Comparison of ENCODE assay signal across 8 cellular contexts in the genomic region with DNA sequence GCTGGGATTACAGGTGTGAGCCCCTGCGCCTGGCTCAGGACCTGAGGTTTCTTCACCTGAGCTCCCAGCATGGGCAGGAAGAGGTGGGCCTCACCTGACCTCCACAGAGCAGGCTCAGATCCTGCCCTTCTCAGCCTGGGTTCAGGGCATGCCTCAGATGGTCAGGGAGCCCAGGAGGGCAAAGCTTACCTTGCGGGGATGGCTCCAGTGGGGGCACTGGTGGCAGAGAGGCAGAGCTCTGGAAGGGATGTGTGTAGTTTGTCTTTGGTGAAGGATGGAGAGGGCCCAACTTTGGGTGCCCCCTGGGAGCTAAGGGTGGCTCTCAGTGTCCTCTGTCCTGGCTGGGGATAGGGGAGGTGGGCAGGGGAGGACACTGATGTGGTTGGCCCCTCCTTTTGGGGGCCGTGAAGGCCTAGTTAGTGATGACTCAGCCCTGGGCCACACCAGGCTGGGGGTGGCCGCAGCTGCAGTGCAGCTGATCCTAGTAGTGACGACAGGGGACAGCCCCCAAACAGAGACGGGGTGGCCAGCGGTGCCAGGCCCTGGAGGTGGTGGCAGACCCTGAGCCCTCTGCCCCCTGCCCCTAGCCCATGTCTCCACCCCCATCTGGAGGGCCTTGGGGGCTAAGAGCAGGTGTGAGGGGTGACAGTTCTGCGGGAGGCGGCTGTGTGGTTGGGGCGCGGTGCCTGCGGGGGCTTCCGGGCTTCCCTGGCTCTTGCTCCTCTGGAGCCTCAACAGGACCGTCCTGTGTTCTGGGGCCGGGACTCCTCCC. TPM values are rescaled to one million over a fixed set of nuclear protein-coding genes. Genes with fewer than 3 reads are reported as not detected.
A peak's percentile ranks its signal among the peaks of the same experiment; 100 is the strongest.
DNase-seq lines count a peak whose midpoint lies in the region; ATAC-seq, FAIRE-seq and TF ChIP-seq lines count a peak whose summit lies in the region.
"Had no signal": no experiment of that assay in that cellular context is flagged by ENCODE, and none has a peak within 500 bp of the region (broad histone marks: within the 10 kb centered on the region; RNA-seq: fewer than 3 reads in every experiment).

No MANE protein-coding gene starts in this region.

- H3K27ac Mint-ChIP-seq in activated naive CD4-positive, alpha-beta T cell treated with anti-CD3 and anti-CD28 coated beads, Interleukin-2, amount 50 U/mL, for 72 hours, result peak overlapping the region; percentile 80 to 85
- H3K27ac Mint-ChIP-seq: activated CD4-positive, alpha-beta memory T cell treated with anti-CD3 and anti-CD28 coated beads for 36 hours had no signal

- peak in 1 of 2 donors; percentile 26 for ATAC-seq in activated naive CD4-positive, alpha-beta T cell treated with anti-CD3 and anti-CD28 coated beads, Interleukin-2, amount 50 U/mL, for 72 hours

- peak overlapping the region; percentile 82 for H3K27ac ChIP-seq in mesenchymal stem cell (ENCODE audit: low read length, poor library complexity, severe bottlenecking)
- peak overlapping the region; percentile 71 for H3K27ac ChIP-seq in urinary bladder (ENCODE audit: low read depth)

- peaks cover 0 to 60% of the 10 kb centered on the region in 2 experiments for H3K36me3 ChIP-seq in mesenchymal stem cell (ENCODE audit: control insufficient read depth in 1 of 2, insufficient read depth in 2 of 2, low read depth in 1 of 2, low read length in 2 of 2)
- no peaks in the 10 kb centered on the region for H3K36me3 ChIP-seq in urinary bladder (ENCODE audit: insufficient read depth)

- H3K9me3 ChIP-seq in mesenchymal stem cell (ENCODE audit: control insufficient read depth, low read length), result no peaks in the 10 kb centered on the region

- no peak overlapping the region for H2AFZ ChIP-seq in mesenchymal stem cell (ENCODE audit: low read depth, low read length)

- H2AK5ac ChIP-seq in mesenchymal stem cell (ENCODE audit: low read length, severe bottlenecking), result peak overlapping the region; percentile 66

- H3K23ac ChIP-seq in mesenchymal stem cell (ENCODE audit: low read length in 2 of 2), result peak overlapping the region; percentile 37 to 46

- peak overlapping the region; percentile 61 for H3K4me2 ChIP-seq in mesenchymal stem cell (ENCODE audit: low read length, poor library complexity, severe bottlenecking)

- no peaks in the 10 kb centered on the region for H3K9me3 Mint-ChIP-seq in activated naive CD4-positive, alpha-beta T cell treated with anti-CD3 and anti-CD28 coated beads, Interleukin-2, amount 50 U/mL, for 72 hours
- H3K9me3 Mint-ChIP-seq: activated CD4-positive, alpha-beta memory T cell treated with anti-CD3 and anti-CD28 coated beads for 36 hours had no signal

- H3K9ac ChIP-seq in mesenchymal stem cell (ENCODE audit: low read length), result peak overlapping the region; percentile 70

- no peak for TF ChIP-seq POLR2A in GM12891 (IDR thresholded peaks at IDR 0.05; ENCODE audit: low read depth, low read length)

- H4K91ac ChIP-seq in mesenchymal stem cell (ENCODE audit: low read length), result peak overlapping the region; percentile 78

- no peaks in the 10 kb centered on the region for H3K36me3 Mint-ChIP-seq in activated naive CD4-positive, alpha-beta T cell treated with anti-CD3 and anti-CD28 coated beads, Interleukin-2, amount 50 U/mL, for 72 hours
- H3K36me3 Mint-ChIP-seq: activated CD4-positive, alpha-beta memory T cell treated with anti-CD3 and anti-CD28 coated beads for 36 hours had no signal

- FAIRE-seq in GM12891 (lab: Jason Lieb, UNC), result no peak

- DNase-seq in activated naive CD4-positive, alpha-beta T cell treated with anti-CD3 and anti-CD28 coated beads, Interleukin-2, amount 50 U/mL, for 72 hours (ENCODE audit: low spot score in 2 of 2), result no peak
- DNase-seq in activated naive CD4-positive, alpha-beta T cell treated with Interleukin-2 at 50 U/mL for 16 hours, result no peak
- DNase-seq in mesenchymal stem cell (peak; percentile 66), NCI-H526 treated with DMSO at 0.1 percent for 48 hours (lab: John Stamatoyannopoulos, UW) (no peak), GM12891 (ENCODE audit: insufficient read length, low spot score) (no peak)
- DNase-seq: ACHN; activated CD4-positive, alpha-beta memory T cell treated with anti-CD3 and anti-CD28 coated beads for 36 hours had no signal

- WGBS in mesenchymal stem cell, result 70% methylated on average over 13 of the region's 15 CpGs
- 66% methylated on average over 15 of the region's 15 CpGs for WGBS in urinary bladder

- peak overlapping the region; percentile 60 to 94 for H3K18ac ChIP-seq in mesenchymal stem cell (ENCODE audit: low read depth in 1 of 2, low read length in 2 of 2)

- H3K4ac ChIP-seq in mesenchymal stem cell (ENCODE audit: low read depth in 1 of 2, low read length in 2 of 2), result peak overlapping the region; percentile 92

- H3K79me1 ChIP-seq in mesenchymal stem cell (replicated peaks; ENCODE audit: low read length, poor library complexity, severe bottlenecking), result peaks cover 11% of the 10 kb centered on the region

- H3K27me3 ChIP-seq in mesenchymal stem cell (ENCODE audit: control insufficient read depth in 1 of 2, insufficient read depth in 1 of 2, low read length in 2 of 2), result peaks cover 0 to 7% of the 10 kb centered on the region in 2 experiments

- peak overlapping the region; percentile 29 to 93 for H2BK12ac ChIP-seq in mesenchymal stem cell (ENCODE audit: low read length in 2 of 2)

- peak overlapping the region; percentile 69 for H4K8ac ChIP-seq in mesenchymal stem cell (ENCODE audit: low read length)

- no peak overlapping the region for H3K14ac ChIP-seq in mesenchymal stem cell (ENCODE audit: low read length in 2 of 2)

- no peak overlapping the region for H3K4me3 ChIP-seq in mesenchymal stem cell (ENCODE audit: insufficient read depth in 1 of 2, low read depth in 1 of 2, low read length in 2 of 2)
- H3K4me3 ChIP-seq in urinary bladder (ENCODE audit: low read depth, low read length), result peak overlapping the region; percentile 6

- peak overlapping the region; percentile 92 for H2BK15ac ChIP-seq in mesenchymal stem cell (ENCODE audit: low read depth, poor library complexity, severe bottlenecking)

- peak overlapping the region; percentile 93 for H2BK120ac ChIP-seq in mesenchymal stem cell (ENCODE audit: low read depth, low read length)

- H3K4me1 ChIP-seq in mesenchymal stem cell (ENCODE audit: control insufficient read depth, insufficient read depth, low read depth, low read length) (peaks cover 86% of the 10 kb centered on the region), urinary bladder (ENCODE audit: insufficient read depth) (peaks cover 3% of the 10 kb centered on the region)

- H2BK5ac ChIP-seq in mesenchymal stem cell (ENCODE audit: low read depth, low read length, poor library complexity, severe bottlenecking), result no peak overlapping the region

TF ChIP-seq in GM12891, 5 proteins besides CTCF, POLR2A, EP300 and RAD21:
- TF ChIP-seq PAX5 (IDR thresholded peaks at IDR 0.05; ENCODE audit: insufficient read depth, low read length, severe bottlenecking) (no peak), POU2F2 (IDR thresholded peaks at IDR 0.05; ENCODE audit: low read depth, low read length) (no peak), POLR2AphosphoS5 (IDR thresholded peaks at IDR 0.05; ENCODE audit: low read depth, low read length) (no peak), TAF1 (IDR thresholded peaks at IDR 0.05; ENCODE audit: low read depth, low read length) (no peak), SPI1 (IDR thresholded peaks at IDR 0.05; ENCODE audit: low read depth, low read length) (no peak)
TF ChIP-seq in GM12891: peak in this region for 0.

RNA-seq across cellular contexts. Expression of gene NHERF2, which starts 5.8 kb away (rescaled TPM):
- 1 to 10 TPM in 1 of 2 donors, under 1 TPM in 1; 0.82 to 3.7 TPM for total RNA-seq in activated naive CD4-positive, alpha-beta T cell treated with anti-CD3 and anti-CD28 coated beads, Interleukin-2, amount 50 U/mL, for 72 hours
- polyA plus RNA-seq in mesenchymal stem cell (2013, experiment 1 of 2), result 64.6 TPM
- 62.5 TPM for polyA plus RNA-seq in mesenchymal stem cell (2013, experiment 2 of 2)
- total RNA-seq in urinary bladder, result 25.9 TPM
- 111 TPM for polyA plus RNA-seq in urinary bladder
- polyA plus RNA-seq in GM12891 (2012; ENCODE audit: low read depth, missing spikeins), result not detected

RNA-seq across cellular contexts. Expression of gene NPW, which starts 12.9 kb away (rescaled TPM):
- total RNA-seq in activated naive CD4-positive, alpha-beta T cell treated with anti-CD3 and anti-CD28 coated beads, Interleukin-2, amount 50 U/mL, for 72 hours, result 1 to 10 TPM in 1 of 2 donors, under 1 TPM in 1; 0.61 to 4.6 TPM
- 0.59 TPM for polyA plus RNA-seq in mesenchymal stem cell (2013, experiment 1 of 2)
- polyA plus RNA-seq in mesenchymal stem cell (2013, experiment 2 of 2), result 0.71 TPM
- not detected for total RNA-seq in urinary bladder
- polyA plus RNA-seq in urinary bladder, result 0.08 TPM
- 0.28 TPM for polyA plus RNA-seq in GM12891 (2012; ENCODE audit: low read depth, missing spikeins)

RNA-seq across cellular contexts. Expression of gene NTHL1, which starts 15.2 kb away (rescaled TPM):
- total RNA-seq in activated naive CD4-positive, alpha-beta T cell treated with anti-CD3 and anti-CD28 coated beads, Interleukin-2, amount 50 U/mL, for 72 hours, result 10 to 100 TPM; 21.6 to 25.3 TPM
- polyA plus RNA-seq in mesenchymal stem cell (2013, experiment 1 of 2), result 16.3 TPM
- polyA plus RNA-seq in mesenchymal stem cell (2013, experiment 2 of 2), result 16.9 TPM
- 13.7 TPM for total RNA-seq in urinary bladder
- polyA plus RNA-seq in urinary bladder, result 28.5 TPM
- 15.1 TPM for polyA plus RNA-seq in GM12891 (2012; ENCODE audit: low read depth, missing spikeins)

RNA-seq across cellular contexts. Expression of gene TSC2, which starts 15.3 kb away (rescaled TPM):
- total RNA-seq in activated naive CD4-positive, alpha-beta T cell treated with anti-CD3 and anti-CD28 coated beads, Interleukin-2, amount 50 U/mL, for 72 hours, result 100 to 1,000 TPM in 1 of 2 donors, 10 to 100 TPM in 1; 70.5 to 121 TPM
- polyA plus RNA-seq in mesenchymal stem cell (2013, experiment 1 of 2), result 55.7 TPM
- 59.1 TPM for polyA plus RNA-seq in mesenchymal stem cell (2013, experiment 2 of 2)
- 50.2 TPM for total RNA-seq in urinary bladder
- 55.9 TPM for polyA plus RNA-seq in urinary bladder
- 32.2 TPM for polyA plus RNA-seq in GM12891 (2012; ENCODE audit: low read depth, missing spikeins)

RNA-seq across cellular contexts. Expression of gene ZNF598, which starts 22.9 kb away (rescaled TPM):
- 10 to 100 TPM; 72.2 to 87.9 TPM for total RNA-seq in activated naive CD4-positive, alpha-beta T cell treated with anti-CD3 and anti-CD28 coated beads, Interleukin-2, amount 50 U/mL, for 72 hours
- 23.8 TPM for polyA plus RNA-seq in mesenchymal stem cell (2013, experiment 1 of 2)
- polyA plus RNA-seq in mesenchymal stem cell (2013, experiment 2 of 2), result 21.1 TPM
- 6.3 TPM for total RNA-seq in urinary bladder
- 38.4 TPM for polyA plus RNA-seq in urinary bladder
- 25.4 TPM for polyA plus RNA-seq in GM12891 (2012; ENCODE audit: low read depth, missing spikeins)
